Comparison of ENCODE assay signal across 3 cellular contexts in genomic region chr16:66331441-66331964, GRCh38. TPM values are rescaled to one million over a fixed set of nuclear protein-coding genes. Genes with fewer than 3 reads are reported as not detected.
"Had no signal": no experiment of that assay in that cellular context is flagged by ENCODE, and none has a peak within 500 bp of the region (broad histone marks: within the 10 kb centered on the region; RNA-seq: fewer than 3 reads in every experiment).

No MANE protein-coding gene starts in this region.

RNA-seq across cellular contexts. Expression of gene CDH5, which starts 35.0 kb away (rescaled TPM):
- total RNA-seq: fibroblast of lung, fibroblast of villous mesenchyme, myocyte had no signal
